14 cellular contexts compared by ENCODE assay signal in the genomic region with DNA sequence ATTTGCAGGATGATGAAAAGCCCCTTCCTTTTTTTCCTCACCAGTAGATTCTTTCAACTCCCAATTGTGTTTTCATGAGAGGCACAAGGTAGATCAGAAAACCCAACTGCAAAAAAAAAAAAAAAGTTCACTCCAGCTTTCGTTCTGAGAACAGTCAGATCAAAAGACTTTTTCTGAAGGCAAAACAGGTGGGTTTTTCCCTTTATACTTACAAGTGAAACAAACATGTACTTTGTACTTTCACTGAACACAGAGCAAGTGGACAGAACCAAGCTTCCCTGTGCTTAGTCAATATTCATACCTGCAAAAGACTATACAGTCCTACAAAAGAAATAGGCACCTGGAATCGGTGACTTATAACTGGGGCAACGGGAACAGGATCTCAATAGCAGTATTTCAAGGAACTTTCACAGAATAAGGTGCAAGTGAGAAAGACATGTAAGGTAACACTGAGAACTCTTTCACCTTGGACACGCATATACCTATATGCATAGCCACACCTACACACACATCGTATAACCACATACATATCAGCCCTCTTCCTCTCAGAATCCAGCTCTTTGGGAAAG. TPM values are rescaled to one million over a fixed set of nuclear protein-coding genes. Genes with fewer than 3 reads are reported as not detected.
DNase-seq lines count a peak whose midpoint lies in the region; ATAC-seq and TF ChIP-seq lines count a peak whose summit lies in the region.
"Had no signal": no experiment of that assay in that cellular context is flagged by ENCODE, and none has a peak within 500 bp of the region (broad histone marks: within the 10 kb centered on the region; RNA-seq: fewer than 3 reads in every experiment).

No MANE protein-coding gene starts in this region.

- 42% methylated on average over 5 of the region's 5 CpGs for WGBS in right lobe of liver (ENCODE audit: insufficient coverage, low coverage, low lambda C conversion rate, missing lambda C conversion rate)
- WGBS in thyroid gland, 2 donors, result 83 to 87% methylated on average over 5 of the region's 5 CpGs

- H3K27me3 ChIP-seq in right lobe of liver, result no peaks in the 10 kb centered on the region
- H3K27me3 ChIP-seq in A673 (replicated peaks; ENCODE audit: insufficient read depth, low read depth, low read length, poor library complexity), result peaks cover 3% of the 10 kb centered on the region
- no peaks in the 10 kb centered on the region for H3K27me3 ChIP-seq in thyroid gland
- H3K27me3 ChIP-seq: neutrophil had no signal

- CTCF ChIA-PET in A673 (lab: Charles Lee), result no interaction called here

- H3K4me3 ChIP-seq in right lobe of liver (no peak overlapping the region), A673 (ENCODE audit: low read depth, low read length, poor library complexity, severe bottlenecking) (no peak overlapping the region), thyroid gland (replicated peaks in 1 of 3) (no peak overlapping the region)

- H3K9me3 ChIP-seq in right lobe of liver, result no peaks in the 10 kb centered on the region
- no peaks in the 10 kb centered on the region for H3K9me3 ChIP-seq in A673 (ENCODE audit: low read depth, low read length, poor library complexity, severe bottlenecking)
- no peaks in the 10 kb centered on the region for H3K9me3 ChIP-seq in thyroid gland
- H3K9me3 ChIP-seq: neutrophil had no signal

- H3K27ac ChIP-seq in right lobe of liver (peak overlapping the region; percentile 40 to 86 (median 74)), A673 (ENCODE audit: low read depth, low read length, poor library complexity, severe bottlenecking) (no peak overlapping the region), thyroid gland (no peak overlapping the region)
- H3K27ac ChIP-seq: neutrophil had no signal

- intact Hi-C loops in right lobe of liver (cut with DNase I), result no loop called here
- intact Hi-C loops in A673 (cut with micrococcal nuclease; ENCODE audit: unreplicated experiment), result no loop called here
- intact Hi-C loops in thyroid gland (cut with DNase I), result no loop called here

- H3K4me1 ChIP-seq in right lobe of liver (peaks cover 0 to 71% (median 24%) of the 10 kb centered on the region in 4 donors), A673 (ENCODE audit: insufficient read depth, low read length, poor library complexity, severe bottlenecking) (peaks cover 36% of the 10 kb centered on the region), thyroid gland (no peaks in the 10 kb centered on the region)

- ATAC-seq in GM18517 (IDR thresholded peaks at IDR 0.05; ENCODE audit: unreplicated experiment) (peak; percentile 82), GM21423 (IDR thresholded peaks at IDR 0.05; ENCODE audit: unreplicated experiment) (peak; percentile 68), HG03175 (IDR thresholded peaks at IDR 0.05; ENCODE audit: unreplicated experiment) (peak; percentile 57), right lobe of liver (peak; percentile 48 to 78 (median 66)), HG03378 (IDR thresholded peaks at IDR 0.05; ENCODE audit: unreplicated experiment) (no peak)

- no peak for DNase-seq in right lobe of liver
- no peak for DNase-seq in DMS79 treated with DMSO at 0.1 percent for 48 hours (lab: John Stamatoyannopoulos, UW)
- no peak for DNase-seq in A673 (ENCODE audit: low spot score)
- no peak for DNase-seq in thyroid gland
- DNase-seq: C1 segment of cervical spinal cord; NK-92 treated with Interleukin-12 subunit alpha and Interleukin-12 subunit beta, amount 100 ng/mL, for 24 hours; SHP77 treated with DMSO at 0.1 percent for 48 hours had no signal

- TF ChIP-seq POLR2A in right lobe of liver (IDR thresholded peaks at IDR 0.05) (no peak), thyroid gland (IDR thresholded peaks at IDR 0.05) (no peak)

- H3K36me3 ChIP-seq in right lobe of liver (no peaks in the 10 kb centered on the region), A673 (ENCODE audit: insufficient read depth, low read length, poor library complexity, severe bottlenecking) (no peaks in the 10 kb centered on the region), thyroid gland (no peaks in the 10 kb centered on the region)
- H3K36me3 ChIP-seq: neutrophil had no signal

- TF ChIP-seq CTCF in right lobe of liver (IDR thresholded peaks at IDR 0.05), result no peak
- TF ChIP-seq CTCF in A673 (conservative IDR thresholded peaks at IDR 0.05; ENCODE audit: low read depth, low read length), result no peak
- TF ChIP-seq CTCF in thyroid gland (IDR thresholded peaks at IDR 0.05), result no peak

- BruUV-seq in A673 (replicated peaks; lab: Mats Ljungman, UMichigan), result no TSS peak

- POLR2A ChIA-PET in A673 (lab: Charles Lee; ENCODE audit: low non-redundant PET), result no interaction called here

RNA-seq across cellular contexts. Expression of a gene that starts 54.1 kb away (rescaled TPM):
- total RNA-seq in right lobe of liver (1 to 10 TPM in 5 of 6 experiments, under 1 TPM in 1; 0.92 to 5.8 (median 3.6) TPM), A673 (2021) (16.6 and 17.6 TPM in 2 replicates), thyroid gland (not detected)
- total RNA-seq: activated CD8-positive, alpha-beta memory T cell treated with anti-CD3 and anti-CD28 coated beads for 36 hours; lung microvascular endothelial cell had no signal

Comparison
In these comparisons a context has a peak if more than half of its experiments do, and no peak if none do; other contexts are left out.
1. H3K27ac ChIP-seq: peak in right lobe of liver (3 of 3); none in A673 (single experiment) and thyroid gland (0 of 3).